In the genomic region with DNA sequence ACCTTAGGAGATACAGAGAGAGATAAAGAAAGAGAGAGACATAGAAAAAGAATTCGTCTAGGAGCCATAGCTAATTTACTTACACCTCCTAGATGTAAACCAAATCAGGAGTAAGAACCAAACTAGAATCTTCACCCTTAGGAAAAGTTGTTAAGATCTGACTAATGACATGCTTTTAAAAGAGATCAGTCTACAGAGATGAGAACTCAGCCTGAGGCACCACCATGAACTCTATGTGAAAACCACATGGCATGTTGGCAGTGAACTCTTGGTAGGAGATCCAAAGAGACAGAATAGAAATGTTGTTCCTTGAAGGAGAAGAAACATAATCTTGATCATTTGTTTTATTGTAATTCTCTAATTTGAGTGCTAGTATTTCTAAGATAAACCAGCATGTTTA, we compare ENCODE assay signal across 15 cellular contexts.
DNase-seq lines count a peak whose midpoint lies in the region; ATAC-seq, FAIRE-seq and TF ChIP-seq lines count a peak whose summit lies in the region.
"Had no signal": no experiment of that assay in that cellular context is flagged by ENCODE, and none has a peak within 500 bp of the region (broad histone marks: within the 10 kb centered on the region; RNA-seq: fewer than 3 reads in every experiment).

No MANE protein-coding gene starts in this region.

- H3K4me2 ChIP-seq in keratinocyte (ENCODE audit: control insufficient read depth, extremely low read depth, insufficient read depth, low read depth, low read length) = no peak overlapping the region

- H3K27ac ChIP-seq in keratinocyte (ENCODE audit: control insufficient read depth, insufficient read depth, low read length) = no peak overlapping the region

- no peak overlapping the region for H2AFZ ChIP-seq in keratinocyte (ENCODE audit: control insufficient read depth, low read length)

- H4K20me1 ChIP-seq in keratinocyte (ENCODE audit: control insufficient read depth, extremely low read depth, insufficient read depth, low read length) = no peaks in the 10 kb centered on the region

- no peaks in the 10 kb centered on the region for H3K27me3 Mint-ChIP-seq in Calu3 (ENCODE audit: unreplicated experiment)
- H3K27me3 Mint-ChIP-seq: CD4-positive, alpha-beta T cell had no signal

- dilution Hi-C loops in keratinocyte (cut with MboI; ENCODE audit: extremely low pct_ligation_motif_present, low sequenced_read_pairs) = no loop called here

- no peak for TF ChIP-seq CTCF in Calu3 (IDR thresholded peaks at IDR 0.05; ENCODE audit: unreplicated experiment)
- no peak for TF ChIP-seq CTCF in keratinocyte (optimal IDR thresholded peaks at IDR 0.05 in 1 of 3, IDR thresholded peaks at IDR 0.05 in 1 of 3, conservative IDR thresholded peaks at IDR 0.05 in 1 of 3; ENCODE audit: extremely low read depth in 1 of 3, insufficient read depth in 2 of 3, low read length in 3 of 3)

- H3K27me3 ChIP-seq in keratinocyte (ENCODE audit: control insufficient read depth, extremely low read depth, insufficient read depth, low read length) = no peaks in the 10 kb centered on the region

- no peak overlapping the region for H3K9ac ChIP-seq in keratinocyte (ENCODE audit: control insufficient read depth, extremely low read depth, insufficient read depth, low read length)

- CTCF ChIA-PET in Calu3 (lab: Charles Lee) = no interaction called here

- peak overlapping the region; percentile 22 for H3K27ac Mint-ChIP-seq in Calu3 (ENCODE audit: unreplicated experiment)
- H3K27ac Mint-ChIP-seq: B cell; CD4-positive, alpha-beta T cell; IgD-negative memory B cell had no signal

- ATAC-seq in GM21825 (IDR thresholded peaks at IDR 0.05; ENCODE audit: unreplicated experiment) = no peak

- BruUV-seq in Calu3 (replicated peaks; lab: Mats Ljungman, UMichigan) = no TSS peak

- no peak overlapping the region for H3K4me3 ChIP-seq in keratinocyte (ENCODE audit: control insufficient read depth in 2 of 3, extremely low read depth in 1 of 3, insufficient read depth in 2 of 3, low read depth in 1 of 3, low read length in 3 of 3)

- DNase-seq in Calu3 (no peak), EL (peak; percentile 12), RPMI7951 (ENCODE audit: low read depth) (peak; percentile 84), keratinocyte (ENCODE audit: low read depth, low spot score) (no peak), NOMO-1 (lab: John Stamatoyannopoulos, UW; ENCODE audit: unreplicated experiment in 2 of 2) (no peak), NCI-H1436 treated with DMSO at 0.1 percent for 48 hours (lab: John Stamatoyannopoulos, UW) (no peak)
- DNase-seq: C1 segment of cervical spinal cord; CD4-positive, alpha-beta T cell; DMS79; GDM1; HCEC 1CT had no signal

- peaks cover 5% of the 10 kb centered on the region for H3K4me1 ChIP-seq in keratinocyte (ENCODE audit: control insufficient read depth, extremely low read depth, insufficient read depth, low read length)

- no peaks in the 10 kb centered on the region for H3K36me3 Mint-ChIP-seq in Calu3 (ENCODE audit: insufficient read depth, unreplicated experiment)
- H3K36me3 Mint-ChIP-seq: IgD-negative memory B cell had no signal

- peak; percentile 26 for FAIRE-seq in keratinocyte (lab: Jason Lieb, UNC)
- FAIRE-seq: A204.1 had no signal

- H3K4me1 Mint-ChIP-seq in Calu3 (ENCODE audit: low read depth, unreplicated experiment) = peaks cover 9% of the 10 kb centered on the region
- H3K4me1 Mint-ChIP-seq: B cell, IgD-negative memory B cell had no signal

- intact Hi-C loops in Calu3 (cut with micrococcal nuclease; ENCODE audit: unreplicated experiment) = no loop called here

- H3K4me3 Mint-ChIP-seq in Calu3 (ENCODE audit: low read depth, unreplicated experiment) = no peak overlapping the region
- H3K4me3 Mint-ChIP-seq: B cell; CD4-positive, alpha-beta T cell had no signal

- no peaks in the 10 kb centered on the region for H3K9me3 Mint-ChIP-seq in Calu3 (ENCODE audit: low read depth, unreplicated experiment)
- H3K9me3 Mint-ChIP-seq: CD4-positive, alpha-beta T cell; IgD-negative memory B cell had no signal

- H3K9me1 ChIP-seq in keratinocyte (ENCODE audit: control insufficient read depth, extremely low read depth, insufficient read depth, low read length) = no peaks in the 10 kb centered on the region

- no peaks in the 10 kb centered on the region for H3K36me3 ChIP-seq in keratinocyte (ENCODE audit: control insufficient read depth in 2 of 2, extremely low read depth in 1 of 2, insufficient read depth in 2 of 2, low read length in 2 of 2)

- H3K79me2 ChIP-seq in keratinocyte (ENCODE audit: control insufficient read depth, insufficient read depth, low read length) = no peaks in the 10 kb centered on the region

- no peaks in the 10 kb centered on the region for H3K9me3 ChIP-seq in keratinocyte (ENCODE audit: control insufficient read depth, low read depth, low read length)

Comparison
In these comparisons a context has a peak if more than half of its experiments do, and no peak if none do; other contexts are left out.
1. DNase-seq: peak in EL (single experiment) and RPMI7951 (single experiment); none in Calu3 (single experiment), keratinocyte (single experiment), NOMO-1 (0 of 2) and NCI-H1436 treated with DMSO at 0.1 percent for 48 hours (single experiment).